Comparison of ENCODE assay signal across 2 cellular contexts in genomic region chr3:150733373-150733935, GRCh38.
TF ChIP-seq lines count a peak whose summit lies in the region.

No MANE protein-coding gene starts in this region.

TF ChIP-seq in K562, 482 proteins besides CTCF, POLR2A, EP300 and RAD21 (continued from another document and continues in another):
- TF ChIP-seq CHD7 (IDR thresholded peaks at IDR 0.05; ENCODE audit: low read depth, low read length) (no peak), CAMTA2 (CRISPR knock-in tag; conservative IDR thresholded peaks at IDR 0.05) (no peak), CXXC5 (CRISPR knock-in tag; IDR thresholded peaks at IDR 0.05) (peak; percentile 35), HDAC6 (IDR thresholded peaks at IDR 0.05; ENCODE audit: low read depth, low read length) (no peak), SNIP1 (IDR thresholded peaks at IDR 0.05; ENCODE audit: low read depth) (no peak), ZBTB7A (IDR thresholded peaks at IDR 0.05; ENCODE audit: borderline replicate concordance, control insufficient read depth, low read depth, low read length) (peak; percentile 81; the same call in 1 of the 2 replicates), CREB1 (IDR thresholded peaks at IDR 0.05) (no peak), CREB1 (CRISPR knock-in tag; IDR thresholded peaks at IDR 0.05) (no peak), HNRNPUL1 (IDR thresholded peaks at IDR 0.05; ENCODE audit: low read length) (no peak), AFF4 (CRISPR knock-in tag; IDR thresholded peaks at IDR 0.05) (no peak), POLR2B (IDR thresholded peaks at IDR 0.05; ENCODE audit: low read depth, partially characterized antibody) (no peak)

TF ChIP-seq in HepG2, 621 proteins besides CTCF, POLR2A, EP300 and RAD21 (continued from another document and continues in another):
- peak; percentile 27; the same call in 1 of the 2 replicates for TF ChIP-seq ZNF687 (CRISPR knock-in tag; IDR thresholded peaks at IDR 0.05)
- TF ChIP-seq BRD4 (CRISPR knock-in tag; IDR thresholded peaks at IDR 0.05), result no peak
- TF ChIP-seq ZNF639 (CRISPR knock-in tag; conservative IDR thresholded peaks at IDR 0.05), result 0 out of 2 replicates have a peak, but pooled peaks have one; percentile 31
- no peak for TF ChIP-seq ZBTB26 (CRISPR knock-in tag; IDR thresholded peaks at IDR 0.05; ENCODE audit: borderline replicate concordance)
- peak; percentile 26; the same call in 1 of the 2 replicates for TF ChIP-seq NFYC (CRISPR knock-in tag; IDR thresholded peaks at IDR 0.05)
- no peak for TF ChIP-seq PHB2 (IDR thresholded peaks at IDR 0.05; ENCODE audit: partially characterized antibody)
- TF ChIP-seq ZNF597 (CRISPR knock-in tag; IDR thresholded peaks at IDR 0.05), result no peak
- no peak for TF ChIP-seq MIXL1 (CRISPR knock-in tag; IDR thresholded peaks at IDR 0.05)
- TF ChIP-seq SNAPC4 (CRISPR knock-in tag; IDR thresholded peaks at IDR 0.05), result no peak
- no peak for TF ChIP-seq AGO2 (optimal IDR thresholded peaks at IDR 0.05; ENCODE audit: low read depth, low read length)
- TF ChIP-seq TAF1 (CRISPR knock-in tag; IDR thresholded peaks at IDR 0.05), result peak; percentile 32; the same call in 1 of the 2 replicates
- no peak for TF ChIP-seq NFAT5 (CRISPR knock-in tag; IDR thresholded peaks at IDR 0.05)
- no peak for TF ChIP-seq EZH2 (conservative IDR thresholded peaks at IDR 0.05; ENCODE audit: low read depth, low read length)
- no peak; the same call in 1 of the 2 replicates for TF ChIP-seq TARDBP (CRISPR knock-in tag; IDR thresholded peaks at IDR 0.05)
- TF ChIP-seq ZNF713 (CRISPR knock-in tag; IDR thresholded peaks at IDR 0.05), result no peak
- TF ChIP-seq DMAP1 (CRISPR knock-in tag; IDR thresholded peaks at IDR 0.05), result 0 out of 2 replicates have a peak, but pooled peaks have one; percentile 45
- no peak for TF ChIP-seq JDP2 (CRISPR knock-in tag; IDR thresholded peaks at IDR 0.05; ENCODE audit: borderline replicate concordance)
- peak; percentile 27; the same call in 1 of the 2 replicates for TF ChIP-seq HNF4A (CRISPR knock-in tag; IDR thresholded peaks at IDR 0.05)
- TF ChIP-seq ZMYM4 (CRISPR knock-in tag; IDR thresholded peaks at IDR 0.05), result peak; percentile 49; the same call in 1 of the 2 replicates
- 0 out of 2 replicates have a peak, but pooled peaks have one; percentile 3 for TF ChIP-seq KDM3A (CRISPR knock-in tag; IDR thresholded peaks at IDR 0.05; ENCODE audit: low read depth)
- TF ChIP-seq CCAR2 (optimal IDR thresholded peaks at IDR 0.05; ENCODE audit: low read depth, low read length), result no peak
- peak; percentile 56; the same call in 1 of the 2 replicates for TF ChIP-seq ZNF574 (CRISPR knock-in tag; IDR thresholded peaks at IDR 0.05)
- TF ChIP-seq FOXK1 (CRISPR knock-in tag; IDR thresholded peaks at IDR 0.05; ENCODE audit: borderline replicate concordance, low read depth), result no peak
- TF ChIP-seq ZFP91 (CRISPR knock-in tag; IDR thresholded peaks at IDR 0.05; ENCODE audit: borderline replicate concordance), result no peak
- TF ChIP-seq REPIN1 (CRISPR knock-in tag; IDR thresholded peaks at IDR 0.05; ENCODE audit: borderline replicate concordance, low read depth), result 0 out of 2 replicates have a peak, but pooled peaks have one; percentile 35
- TF ChIP-seq ZNF431 (CRISPR knock-in tag; IDR thresholded peaks at IDR 0.05; ENCODE audit: borderline replicate concordance, low read depth), result no peak
